ENCODE assay signal across 1 cellular context in the genomic region with DNA sequence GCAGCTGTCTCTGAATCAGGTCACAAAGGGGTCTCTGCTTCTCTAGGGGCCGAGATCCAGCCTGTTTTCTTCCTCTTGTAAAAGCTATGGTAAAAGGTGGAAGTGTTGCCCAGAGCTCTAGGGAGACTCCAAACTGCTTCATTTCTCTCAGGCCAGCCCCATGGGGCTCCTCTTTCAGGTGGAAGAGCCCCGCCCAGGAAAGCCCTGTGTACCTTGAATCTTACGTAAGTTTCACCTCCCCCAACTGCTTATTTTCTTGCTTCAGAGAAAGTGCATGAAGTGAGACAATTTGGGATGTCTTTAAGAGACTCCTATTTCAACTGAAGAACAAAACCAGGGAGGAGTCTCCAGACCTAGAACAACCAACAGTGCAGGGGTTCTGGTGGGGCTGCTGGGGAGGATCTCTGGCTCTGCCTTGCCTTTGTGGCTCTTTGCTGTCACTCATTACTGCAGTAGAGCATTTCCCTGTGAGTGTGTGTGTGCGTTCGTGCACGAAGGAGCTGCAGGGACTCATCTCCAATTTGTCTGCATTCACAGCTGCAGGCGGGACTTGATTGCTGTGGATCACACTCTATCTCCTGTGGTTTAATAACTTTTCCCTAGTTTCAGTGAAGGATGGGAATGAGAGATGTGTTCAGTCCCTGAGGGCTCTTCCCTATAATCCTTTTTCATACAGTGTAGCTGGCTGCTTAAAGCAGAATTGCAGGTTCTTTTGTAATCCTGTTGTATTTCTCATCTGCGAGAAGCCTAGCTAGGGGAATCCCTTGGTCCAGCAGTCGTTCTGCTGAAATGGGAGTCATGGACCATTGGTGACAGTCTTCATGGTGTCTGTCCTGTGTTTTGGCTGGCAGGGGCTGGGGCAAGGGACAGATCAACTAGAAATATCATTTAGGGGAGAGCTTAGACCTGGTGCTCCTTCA.
TF ChIP-seq lines count a peak whose summit lies in the region.

No MANE protein-coding gene starts in this region.

TF ChIP-seq in HepG2, 621 proteins besides CTCF, POLR2A, EP300 and RAD21 (continues in another document):
- TF ChIP-seq, protein P1, sequence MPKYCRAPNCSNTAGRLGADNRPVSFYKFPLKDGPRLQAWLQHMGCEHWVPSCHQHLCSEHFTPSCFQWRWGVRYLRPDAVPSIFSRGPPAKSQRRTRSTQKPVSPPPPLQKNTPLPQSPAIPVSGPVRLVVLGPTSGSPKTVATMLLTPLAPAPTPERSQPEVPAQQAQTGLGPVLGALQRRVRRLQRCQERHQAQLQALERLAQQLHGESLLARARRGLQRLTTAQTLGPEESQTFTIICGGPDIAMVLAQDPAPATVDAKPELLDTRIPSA (CRISPR knock-in tag; IDR thresholded peaks at IDR 0.05; ENCODE audit: borderline replicate concordance): no peak
- TF ChIP-seq ZNF839 (CRISPR knock-in tag; IDR thresholded peaks at IDR 0.05; ENCODE audit: borderline replicate concordance): no peak
- TF ChIP-seq, protein P2, sequence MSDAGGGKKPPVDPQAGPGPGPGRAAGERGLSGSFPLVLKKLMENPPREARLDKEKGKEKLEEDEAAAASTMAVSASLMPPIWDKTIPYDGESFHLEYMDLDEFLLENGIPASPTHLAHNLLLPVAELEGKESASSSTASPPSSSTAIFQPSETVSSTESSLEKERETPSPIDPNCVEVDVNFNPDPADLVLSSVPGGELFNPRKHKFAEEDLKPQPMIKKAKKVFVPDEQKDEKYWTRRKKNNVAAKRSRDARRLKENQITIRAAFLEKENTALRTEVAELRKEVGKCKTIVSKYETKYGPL (CRISPR knock-in tag; IDR thresholded peaks at IDR 0.05): no peak
- no peak for TF ChIP-seq SMAD3 (CRISPR knock-in tag; IDR thresholded peaks at IDR 0.05)
- TF ChIP-seq, protein P3, sequence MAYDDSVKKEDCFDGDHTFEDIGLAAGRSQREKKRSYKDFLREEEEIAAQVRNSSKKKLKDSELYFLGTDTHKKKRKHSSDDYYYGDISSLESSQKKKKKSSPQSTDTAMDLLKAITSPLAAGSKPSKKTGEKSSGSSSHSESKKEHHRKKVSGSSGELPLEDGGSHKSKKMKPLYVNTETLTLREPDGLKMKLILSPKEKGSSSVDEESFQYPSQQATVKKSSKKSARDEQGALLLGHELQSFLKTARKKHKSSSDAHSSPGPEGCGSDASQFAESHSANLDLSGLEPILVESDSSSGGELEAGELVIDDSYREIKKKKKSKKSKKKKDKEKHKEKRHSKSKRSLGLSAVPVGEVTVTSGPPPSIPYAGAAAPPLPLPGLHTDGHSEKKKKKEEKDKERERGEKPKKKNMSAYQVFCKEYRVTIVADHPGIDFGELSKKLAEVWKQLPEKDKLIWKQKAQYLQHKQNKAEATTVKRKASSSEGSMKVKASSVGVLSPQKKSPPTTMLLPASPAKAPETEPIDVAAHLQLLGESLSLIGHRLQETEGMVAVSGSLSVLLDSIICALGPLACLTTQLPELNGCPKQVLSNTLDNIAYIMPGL (CRISPR knock-in tag; IDR thresholded peaks at IDR 0.05; ENCODE audit: borderline replicate concordance in 1 of 2, low read depth in 1 of 2): no peak
- TF ChIP-seq, protein P4, sequence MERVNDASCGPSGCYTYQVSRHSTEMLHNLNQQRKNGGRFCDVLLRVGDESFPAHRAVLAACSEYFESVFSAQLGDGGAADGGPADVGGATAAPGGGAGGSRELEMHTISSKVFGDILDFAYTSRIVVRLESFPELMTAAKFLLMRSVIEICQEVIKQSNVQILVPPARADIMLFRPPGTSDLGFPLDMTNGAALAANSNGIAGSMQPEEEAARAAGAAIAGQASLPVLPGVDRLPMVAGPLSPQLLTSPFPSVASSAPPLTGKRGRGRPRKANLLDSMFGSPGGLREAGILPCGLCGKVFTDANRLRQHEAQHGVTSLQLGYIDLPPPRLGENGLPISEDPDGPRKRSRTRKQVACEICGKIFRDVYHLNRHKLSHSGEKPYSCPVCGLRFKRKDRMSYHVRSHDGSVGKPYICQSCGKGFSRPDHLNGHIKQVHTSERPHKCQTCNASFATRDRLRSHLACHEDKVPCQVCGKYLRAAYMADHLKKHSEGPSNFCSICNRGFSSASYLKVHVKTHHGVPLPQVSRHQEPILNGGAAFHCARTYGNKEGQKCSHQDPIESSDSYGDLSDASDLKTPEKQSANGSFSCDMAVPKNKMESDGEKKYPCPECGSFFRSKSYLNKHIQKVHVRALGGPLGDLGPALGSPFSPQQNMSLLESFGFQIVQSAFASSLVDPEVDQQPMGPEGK (CRISPR knock-in tag; IDR thresholded peaks at IDR 0.05): peak; percentile 33; the same call in 1 of the 2 replicates
- TF ChIP-seq ZNF549 (CRISPR knock-in tag; IDR thresholded peaks at IDR 0.05): no peak
- TF ChIP-seq SIX4 (CRISPR knock-in tag; IDR thresholded peaks at IDR 0.05): no peak
- TF ChIP-seq, protein P5, sequence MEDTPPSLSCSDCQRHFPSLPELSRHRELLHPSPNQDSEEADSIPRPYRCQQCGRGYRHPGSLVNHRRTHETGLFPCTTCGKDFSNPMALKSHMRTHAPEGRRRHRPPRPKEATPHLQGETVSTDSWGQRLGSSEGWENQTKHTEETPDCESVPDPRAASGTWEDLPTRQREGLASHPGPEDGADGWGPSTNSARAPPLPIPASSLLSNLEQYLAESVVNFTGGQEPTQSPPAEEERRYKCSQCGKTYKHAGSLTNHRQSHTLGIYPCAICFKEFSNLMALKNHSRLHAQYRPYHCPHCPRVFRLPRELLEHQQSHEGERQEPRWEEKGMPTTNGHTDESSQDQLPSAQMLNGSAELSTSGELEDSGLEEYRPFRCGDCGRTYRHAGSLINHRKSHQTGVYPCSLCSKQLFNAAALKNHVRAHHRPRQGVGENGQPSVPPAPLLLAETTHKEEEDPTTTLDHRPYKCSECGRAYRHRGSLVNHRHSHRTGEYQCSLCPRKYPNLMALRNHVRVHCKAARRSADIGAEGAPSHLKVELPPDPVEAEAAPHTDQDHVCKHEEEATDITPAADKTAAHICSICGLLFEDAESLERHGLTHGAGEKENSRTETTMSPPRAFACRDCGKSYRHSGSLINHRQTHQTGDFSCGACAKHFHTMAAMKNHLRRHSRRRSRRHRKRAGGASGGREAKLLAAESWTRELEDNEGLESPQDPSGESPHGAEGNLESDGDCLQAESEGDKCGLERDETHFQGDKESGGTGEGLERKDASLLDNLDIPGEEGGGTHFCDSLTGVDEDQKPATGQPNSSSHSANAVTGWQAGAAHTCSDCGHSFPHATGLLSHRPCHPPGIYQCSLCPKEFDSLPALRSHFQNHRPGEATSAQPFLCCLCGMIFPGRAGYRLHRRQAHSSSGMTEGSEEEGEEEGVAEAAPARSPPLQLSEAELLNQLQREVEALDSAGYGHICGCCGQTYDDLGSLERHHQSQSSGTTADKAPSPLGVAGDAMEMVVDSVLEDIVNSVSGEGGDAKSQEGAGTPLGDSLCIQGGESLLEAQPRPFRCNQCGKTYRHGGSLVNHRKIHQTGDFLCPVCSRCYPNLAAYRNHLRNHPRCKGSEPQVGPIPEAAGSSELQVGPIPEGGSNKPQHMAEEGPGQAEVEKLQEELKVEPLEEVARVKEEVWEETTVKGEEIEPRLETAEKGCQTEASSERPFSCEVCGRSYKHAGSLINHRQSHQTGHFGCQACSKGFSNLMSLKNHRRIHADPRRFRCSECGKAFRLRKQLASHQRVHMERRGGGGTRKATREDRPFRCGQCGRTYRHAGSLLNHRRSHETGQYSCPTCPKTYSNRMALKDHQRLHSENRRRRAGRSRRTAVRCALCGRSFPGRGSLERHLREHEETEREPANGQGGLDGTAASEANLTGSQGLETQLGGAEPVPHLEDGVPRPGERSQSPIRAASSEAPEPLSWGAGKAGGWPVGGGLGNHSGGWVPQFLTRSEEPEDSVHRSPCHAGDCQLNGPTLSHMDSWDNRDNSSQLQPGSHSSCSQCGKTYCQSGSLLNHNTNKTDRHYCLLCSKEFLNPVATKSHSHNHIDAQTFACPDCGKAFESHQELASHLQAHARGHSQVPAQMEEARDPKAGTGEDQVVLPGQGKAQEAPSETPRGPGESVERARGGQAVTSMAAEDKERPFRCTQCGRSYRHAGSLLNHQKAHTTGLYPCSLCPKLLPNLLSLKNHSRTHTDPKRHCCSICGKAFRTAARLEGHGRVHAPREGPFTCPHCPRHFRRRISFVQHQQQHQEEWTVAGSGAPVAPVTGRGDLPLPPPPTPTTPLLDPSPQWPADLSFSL (CRISPR knock-in tag; IDR thresholded peaks at IDR 0.05): no peak
- TF ChIP-seq, protein P6, sequence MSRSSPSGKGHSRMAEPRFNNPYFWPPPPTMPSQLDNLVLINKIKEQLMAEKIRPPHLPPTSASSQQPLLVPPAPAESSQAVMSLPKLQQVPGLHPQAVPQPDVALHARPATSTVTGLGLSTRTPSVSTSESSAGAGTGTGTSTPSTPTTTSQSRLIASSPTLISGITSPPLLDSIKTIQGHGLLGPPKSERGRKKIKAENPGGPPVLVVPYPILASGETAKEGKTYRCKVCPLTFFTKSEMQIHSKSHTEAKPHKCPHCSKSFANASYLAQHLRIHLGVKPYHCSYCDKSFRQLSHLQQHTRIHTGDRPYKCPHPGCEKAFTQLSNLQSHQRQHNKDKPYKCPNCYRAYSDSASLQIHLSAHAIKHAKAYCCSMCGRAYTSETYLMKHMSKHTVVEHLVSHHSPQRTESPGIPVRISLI (CRISPR knock-in tag; IDR thresholded peaks at IDR 0.05; ENCODE audit: borderline replicate concordance): no peak
- TF ChIP-seq, protein P7, sequence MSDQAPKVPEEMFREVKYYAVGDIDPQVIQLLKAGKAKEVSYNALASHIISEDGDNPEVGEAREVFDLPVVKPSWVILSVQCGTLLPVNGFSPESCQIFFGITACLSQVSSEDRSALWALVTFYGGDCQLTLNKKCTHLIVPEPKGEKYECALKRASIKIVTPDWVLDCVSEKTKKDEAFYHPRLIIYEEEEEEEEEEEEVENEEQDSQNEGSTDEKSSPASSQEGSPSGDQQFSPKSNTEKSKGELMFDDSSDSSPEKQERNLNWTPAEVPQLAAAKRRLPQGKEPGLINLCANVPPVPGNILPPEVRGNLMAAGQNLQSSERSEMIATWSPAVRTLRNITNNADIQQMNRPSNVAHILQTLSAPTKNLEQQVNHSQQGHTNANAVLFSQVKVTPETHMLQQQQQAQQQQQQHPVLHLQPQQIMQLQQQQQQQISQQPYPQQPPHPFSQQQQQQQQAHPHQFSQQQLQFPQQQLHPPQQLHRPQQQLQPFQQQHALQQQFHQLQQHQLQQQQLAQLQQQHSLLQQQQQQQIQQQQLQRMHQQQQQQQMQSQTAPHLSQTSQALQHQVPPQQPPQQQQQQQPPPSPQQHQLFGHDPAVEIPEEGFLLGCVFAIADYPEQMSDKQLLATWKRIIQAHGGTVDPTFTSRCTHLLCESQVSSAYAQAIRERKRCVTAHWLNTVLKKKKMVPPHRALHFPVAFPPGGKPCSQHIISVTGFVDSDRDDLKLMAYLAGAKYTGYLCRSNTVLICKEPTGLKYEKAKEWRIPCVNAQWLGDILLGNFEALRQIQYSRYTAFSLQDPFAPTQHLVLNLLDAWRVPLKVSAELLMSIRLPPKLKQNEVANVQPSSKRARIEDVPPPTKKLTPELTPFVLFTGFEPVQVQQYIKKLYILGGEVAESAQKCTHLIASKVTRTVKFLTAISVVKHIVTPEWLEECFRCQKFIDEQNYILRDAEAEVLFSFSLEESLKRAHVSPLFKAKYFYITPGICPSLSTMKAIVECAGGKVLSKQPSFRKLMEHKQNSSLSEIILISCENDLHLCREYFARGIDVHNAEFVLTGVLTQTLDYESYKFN (CRISPR knock-in tag; conservative IDR thresholded peaks at IDR 0.05): 0 out of 2 replicates have a peak, but pooled peaks have one; percentile 34
- TF ChIP-seq SIN3A (IDR thresholded peaks at IDR 0.05; ENCODE audit: borderline replicate concordance, low read depth, low read length): no peak
- no peak for TF ChIP-seq ZNF333 (CRISPR knock-in tag; IDR thresholded peaks at IDR 0.05; ENCODE audit: borderline replicate concordance)
- TF ChIP-seq, protein P8, sequence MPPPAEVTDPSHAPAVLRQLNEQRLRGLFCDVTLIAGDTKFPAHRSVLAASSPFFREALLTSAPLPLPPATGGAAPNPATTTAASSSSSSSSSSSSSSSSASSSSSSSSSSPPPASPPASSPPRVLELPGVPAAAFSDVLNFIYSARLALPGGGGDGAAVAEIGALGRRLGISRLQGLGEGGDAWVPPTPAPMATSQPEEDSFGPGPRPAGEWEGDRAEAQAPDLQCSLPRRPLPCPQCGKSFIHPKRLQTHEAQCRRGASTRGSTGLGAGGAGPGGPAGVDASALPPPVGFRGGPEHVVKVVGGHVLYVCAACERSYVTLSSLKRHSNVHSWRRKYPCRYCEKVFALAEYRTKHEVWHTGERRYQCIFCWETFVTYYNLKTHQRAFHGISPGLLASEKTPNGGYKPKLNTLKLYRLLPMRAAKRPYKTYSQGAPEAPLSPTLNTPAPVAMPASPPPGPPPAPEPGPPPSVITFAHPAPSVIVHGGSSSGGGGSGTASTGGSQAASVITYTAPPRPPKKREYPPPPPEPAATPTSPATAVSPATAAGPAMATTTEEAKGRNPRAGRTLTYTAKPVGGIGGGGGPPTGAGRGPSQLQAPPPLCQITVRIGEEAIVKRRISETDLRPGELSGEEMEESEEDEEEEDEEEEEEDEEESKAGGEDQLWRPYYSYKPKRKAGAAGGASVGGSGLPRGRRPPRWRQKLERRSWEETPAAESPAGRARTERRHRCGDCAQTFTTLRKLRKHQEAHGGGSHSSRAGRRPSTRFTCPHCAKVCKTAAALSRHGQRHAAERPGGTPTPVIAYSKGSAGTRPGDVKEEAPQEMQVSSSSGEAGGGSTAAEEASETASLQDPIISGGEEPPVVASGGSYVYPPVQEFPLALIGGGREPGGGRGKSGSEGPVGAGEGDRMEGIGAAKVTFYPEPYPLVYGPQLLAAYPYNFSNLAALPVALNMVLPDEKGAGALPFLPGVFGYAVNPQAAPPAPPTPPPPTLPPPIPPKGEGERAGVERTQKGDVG (CRISPR knock-in tag; IDR thresholded peaks at IDR 0.05; ENCODE audit: borderline replicate concordance): no peak
- no peak for TF ChIP-seq ELF1 (CRISPR knock-in tag; IDR thresholded peaks at IDR 0.05)
- TF ChIP-seq ZNF501 (CRISPR knock-in tag; IDR thresholded peaks at IDR 0.05): no peak
- TF ChIP-seq HNF4G (IDR thresholded peaks at IDR 0.05; ENCODE audit: borderline replicate concordance, low read depth, low read length): peak; percentile 11; the same call in 1 of the 2 replicates
- no peak for TF ChIP-seq HNF4G (CRISPR knock-in tag; IDR thresholded peaks at IDR 0.05; ENCODE audit: borderline replicate concordance, low read depth)
- no peak for TF ChIP-seq ZNF720 (CRISPR knock-in tag; IDR thresholded peaks at IDR 0.05)
- no peak for TF ChIP-seq ZNF432 (CRISPR knock-in tag; IDR thresholded peaks at IDR 0.05; ENCODE audit: borderline replicate concordance)
- 0 out of 2 replicates have a peak, but pooled peaks have one; percentile 34 for TF ChIP-seq FOXA3 (CRISPR knock-in tag; IDR thresholded peaks at IDR 0.05)
